13 cellular contexts compared by ENCODE assay signal in genomic region chr17:3594056-3594810, GRCh38. TPM values are rescaled to one million over a fixed set of nuclear protein-coding genes. Genes with fewer than 3 reads are reported as not detected.
DNase-seq lines count a peak whose midpoint lies in the region; ATAC-seq and TF ChIP-seq lines count a peak whose summit lies in the region.
"Had no signal": no experiment of that assay in that cellular context is flagged by ENCODE, and none has a peak within 500 bp of the region (broad histone marks: within the 10 kb centered on the region; RNA-seq: fewer than 3 reads in every experiment).

No MANE protein-coding gene starts in this region.

- H3K27ac ChIP-seq in BLaER1: peak overlapping the region; percentile 18; the same call in 1 of the 2 replicates
- H3K27ac ChIP-seq in neuronal stem cell (replicated peaks; ENCODE audit: low read length): no peak overlapping the region

- peak overlapping the region; percentile 36 for H3K18ac ChIP-seq in neuronal stem cell (ENCODE audit: low read length)

- H3K4me3 ChIP-seq in BLaER1: no peak overlapping the region
- H3K4me3 ChIP-seq in foreskin fibroblast (ENCODE audit: low read depth in 1 of 2, low read length in 2 of 2): no peak overlapping the region
- no peak overlapping the region for H3K4me3 ChIP-seq in neuronal stem cell (ENCODE audit: low read length in 2 of 2)
- H3K4me3 ChIP-seq: esophagus muscularis mucosa, smooth muscle cell had no signal

- H3K9me3 Mint-ChIP-seq in WTC11: no peaks in the 10 kb centered on the region

- no peaks in the 10 kb centered on the region for H3K27me3 Mint-ChIP-seq in WTC11 (ENCODE audit: low read depth)

- H3K27me3 ChIP-seq in BLaER1 (no peaks in the 10 kb centered on the region), neuronal stem cell (ENCODE audit: control insufficient read depth in 3 of 3, insufficient read depth in 3 of 3, low read depth in 1 of 3, low read length in 3 of 3) (no peaks in the 10 kb centered on the region)
- H3K27me3 ChIP-seq: esophagus muscularis mucosa had no signal

- H2AK5ac ChIP-seq in neuronal stem cell (ENCODE audit: low read depth, low read length): no peak overlapping the region

- no CpG with 5 or more reads among the region's 11 CpGs for WGBS in neuronal stem cell (ENCODE audit: extremely low coverage in 2 of 2, insufficient read length in 2 of 2, insufficient replicate concordance in 1 of 2), 2 donors

- no peak overlapping the region for H2AFZ ChIP-seq in neuronal stem cell (ENCODE audit: low read length)

- no peak overlapping the region for H2BK15ac ChIP-seq in neuronal stem cell (ENCODE audit: low read length)

- peaks cover 10% of the 10 kb centered on the region for H3K36me3 Mint-ChIP-seq in WTC11

- H3K9ac ChIP-seq in BLaER1: no peak overlapping the region
- no peak overlapping the region for H3K9ac ChIP-seq in neuronal stem cell (ENCODE audit: low read depth, low read length, poor library complexity)

- H3K79me1 ChIP-seq in neuronal stem cell (ENCODE audit: low read depth, low read length): no peaks in the 10 kb centered on the region

- H3K36me3 ChIP-seq in BLaER1 (peaks cover 19% of the 10 kb centered on the region; the same call in 1 of the 2 replicates), neuronal stem cell (replicated peaks in 1 of 2; ENCODE audit: control insufficient read depth in 2 of 2, insufficient read depth in 2 of 2, low read length in 2 of 2) (peaks cover 6 to 29% of the 10 kb centered on the region in 2 donors)

- H3K27ac Mint-ChIP-seq in WTC11: peak overlapping the region; percentile 80

- H3K23ac ChIP-seq in neuronal stem cell (ENCODE audit: low read depth, low read length, poor library complexity): no peak overlapping the region

- no peaks in the 10 kb centered on the region for H3K4me1 Mint-ChIP-seq in WTC11

- no peak overlapping the region for H4K8ac ChIP-seq in neuronal stem cell (ENCODE audit: low read depth, low read length)

- CTCF ChIA-PET in WTC11 (lab: Charles Lee): interaction anchor here (0.6 to 1.7 kb wide), 3 partner anchors 8 to 59 kb away, joined by 3 to 5 read pairs (median 4); no protein-coding TSS in a partner anchor

- ATAC-seq in WTC11 (no peak), GM18868 (IDR thresholded peaks at IDR 0.05; ENCODE audit: unreplicated experiment) (no peak)

- TF ChIP-seq CTCF in WTC11 (IDR thresholded peaks at IDR 0.05): no peak
- no peak for TF ChIP-seq CTCF in foreskin fibroblast (IDR thresholded peaks at IDR 0.05; ENCODE audit: low read depth, low read length)

- H3K4me2 ChIP-seq in BLaER1 (no peak overlapping the region), neuronal stem cell (ENCODE audit: insufficient read depth, low read length, poor library complexity, severe bottlenecking) (no peak overlapping the region)
- H3K4me2 ChIP-seq: smooth muscle cell had no signal

- H3K4me1 ChIP-seq in BLaER1 (peaks cover 24% of the 10 kb centered on the region), neuronal stem cell (ENCODE audit: control insufficient read depth in 2 of 2, insufficient read depth in 1 of 2, low read depth in 1 of 2, low read length in 2 of 2) (no peaks in the 10 kb centered on the region)

- H2BK120ac ChIP-seq in neuronal stem cell (ENCODE audit: low read depth, low read length): no peak overlapping the region

- H3K4ac ChIP-seq in neuronal stem cell (ENCODE audit: low read length): no peak overlapping the region

- no peak overlapping the region for H3K14ac ChIP-seq in neuronal stem cell (ENCODE audit: low read length)

- no peak overlapping the region for H2BK12ac ChIP-seq in neuronal stem cell (ENCODE audit: low read length)

- DNase-seq in WTC11 (ENCODE audit: low spot score): no peak
- DNase-seq in foreskin fibroblast: peak; percentile 57 to 61
- DNase-seq in neuronal stem cell (ENCODE audit: low spot score): no peak
- no peak for DNase-seq in NCI-H345 (lab: John Stamatoyannopoulos, UW)
- DNase-seq in HCEC 1CT: no peak
- no peak for DNase-seq in NCI-H526 (lab: John Stamatoyannopoulos, UW)
- DNase-seq: activated CD4-positive, alpha-beta T cell treated with anti-CD3 and anti-CD28 coated beads for 48 hours; activated naive CD4-positive, alpha-beta T cell treated with anti-CD3 and anti-CD28 coated beads, Interleukin-2, amount 50 U/mL, for 16 hours; NCI-H446 had no signal

- no peaks in the 10 kb centered on the region for H4K20me1 ChIP-seq in BLaER1

- H3K9me3 ChIP-seq in BLaER1 (no peaks in the 10 kb centered on the region), neuronal stem cell (replicated peaks in 1 of 2; ENCODE audit: control insufficient read depth in 2 of 2, insufficient read depth in 1 of 2, low read depth in 1 of 2, low read length in 2 of 2) (no peaks in the 10 kb centered on the region)
- H3K9me3 ChIP-seq: esophagus muscularis mucosa had no signal

- POLR2A ChIA-PET in WTC11 (lab: Charles Lee): interaction anchor here (0.6 kb wide), 1 partner anchor 11 kb away, joined by 3 read pairs; no protein-coding TSS in a partner anchor

- no peak overlapping the region for H4K91ac ChIP-seq in neuronal stem cell (ENCODE audit: low read depth, low read length, poor library complexity)

- no peak overlapping the region for H2BK5ac ChIP-seq in neuronal stem cell (ENCODE audit: low read length)

- H3K4me3 Mint-ChIP-seq in WTC11: no peak overlapping the region

TF ChIP-seq in WTC11, 78 proteins besides CTCF, POLR2A, EP300 and RAD21 (continues in another document):
- TF ChIP-seq AR (CRISPR knock-in tag; IDR thresholded peaks at IDR 0.05) (no peak), PREB (CRISPR knock-in tag; IDR thresholded peaks at IDR 0.05; ENCODE audit: borderline replicate concordance) (no peak), ATF3 (CRISPR knock-in tag; conservative IDR thresholded peaks at IDR 0.05) (no peak)

RNA-seq across cellular contexts. Expression of gene TRPV1, which starts 15.0 kb away (rescaled TPM):
- 4.4 to 6.1 TPM (median 4.7 TPM) in 3 replicates for total RNA-seq in WTC11 (2021)
- polyA plus RNA-seq in neuronal stem cell (2013, experiment 1 of 2): 3.2 TPM
- 3.3 TPM for polyA plus RNA-seq in neuronal stem cell (2013, experiment 2 of 2)

RNA-seq across cellular contexts. Expression of gene TRPV3, which starts 36.6 kb away (rescaled TPM):
- 0.35 to 0.82 TPM (median 0.53 TPM) in 3 replicates for total RNA-seq in WTC11 (2021)
- polyA plus RNA-seq in neuronal stem cell (2013, experiment 1 of 2): 2.0 TPM
- 2.4 TPM for polyA plus RNA-seq in neuronal stem cell (2013, experiment 2 of 2)

RNA-seq across cellular contexts. Expression of gene SHPK, which starts 41.8 kb away (rescaled TPM):
- total RNA-seq in WTC11 (2021): 29.0 to 29.3 TPM (median 29.2 TPM) in 3 replicates
- 13.9 TPM for polyA plus RNA-seq in neuronal stem cell (2013, experiment 1 of 2)
- 14.1 TPM for polyA plus RNA-seq in neuronal stem cell (2013, experiment 2 of 2)

RNA-seq across cellular contexts. Expression of gene CTNS, which starts 42.3 kb away (rescaled TPM):
- 10.7 to 11.9 TPM (median 11.8 TPM) in 3 replicates for total RNA-seq in WTC11 (2021)
- 12.5 TPM for polyA plus RNA-seq in neuronal stem cell (2013, experiment 1 of 2)
- polyA plus RNA-seq in neuronal stem cell (2013, experiment 2 of 2): 12.7 TPM

Comparison
In these comparisons a context has a peak if more than half of its experiments do, and no peak if none do; other contexts are left out.
1. DNase-seq: peak in foreskin fibroblast (2 of 2); none in WTC11 (single experiment), neuronal stem cell (single experiment), NCI-H345 (single experiment), HCEC 1CT (single experiment) and NCI-H526 (0 of 2).